28 cellular contexts compared by ENCODE assay signal in genomic region chr3:10462641-10463040, GRCh38. TPM values are rescaled to one million over a fixed set of nuclear protein-coding genes. Genes with fewer than 3 reads are reported as not detected.
"Had no signal": no experiment of that assay in that cellular context is flagged by ENCODE, and none has a peak within 500 bp of the region (broad histone marks: within the 10 kb centered on the region; RNA-seq: fewer than 3 reads in every experiment).

No MANE protein-coding gene starts in this region.

- H3K27me3 ChIP-seq: ovary, right lobe of liver, upper lobe of right lung had no signal

- H3K9me3 ChIP-seq: heart left ventricle, left lung, lower lobe of right lung, ovary, right lobe of liver, stomach, thoracic aorta, tibial artery, upper lobe of right lung had no signal

- H3K4me1 ChIP-seq: heart left ventricle, left lung, lower lobe of right lung, right lobe of liver, stomach, tibial artery, upper lobe of right lung had no signal

- H3K36me3 Mint-ChIP-seq: immature natural killer cell; naive thymus-derived CD8-positive, alpha-beta T cell; stimulated activated naive B cell treated with anti-CD40 and anti-IgM and Interleukin-4, amounts not matched to agents 10 μg/mL and 1 μg/mL and 100 μg/mL, for 72 hours had no signal

- DNase-seq: heart left ventricle; hypothalamus; immature natural killer cell; kidney; left colon; left lung; lower lobe of right lung; mammary epithelial cell; mesenchymal stem cell; naive thymus-derived CD8-positive, alpha-beta T cell; nucleus accumbens; ovary; right lobe of liver; stimulated activated CD4-positive, alpha-beta T cell treated with anti-CD3 and anti-CD28 coated beads, Interleukin-12 subunit alpha, Interleukin-12 subunit beta, amount 100 ng/mL, for 4 hours; stimulated activated CD4-positive, alpha-beta T cell treated with anti-CD3 and anti-CD28 coated beads, Interleukin-15, amount 100 ng/mL, for 24 hours; stimulated activated CD4-positive, alpha-beta T cell treated with anti-CD3 and anti-CD28 coated beads, Interleukin-2, amount 100 ng/mL, for 24 hours; stimulated activated CD4-positive, alpha-beta T cell treated with anti-CD3 and anti-CD28 coated beads, Interleukin-4, amount 100 ng/mL, for 1 hour; stimulated activated naive B cell treated with anti-CD40 and anti-IgM and Interleukin-4, amounts not matched to agents 10 μg/mL and 1 μg/mL and 100 μg/mL, for 72 hours; stimulated activated naive CD8-positive, alpha-beta T cell treated with anti-CD3 and anti-CD28 coated beads, Interleukin-15, Interleukin-2, amounts not matched to agents 100 U/mL and 50 U/mL, for 24 hours; stomach; tibial artery; trophoblast cell; upper lobe of right lung had no signal

- H3K36me3 ChIP-seq: heart left ventricle, left lung, lower lobe of right lung, ovary, right lobe of liver, stomach, thoracic aorta, tibial artery, upper lobe of right lung had no signal

- H3K27ac Mint-ChIP-seq: immature natural killer cell; nephron; progenitor cell of endocrine pancreas; stimulated activated naive B cell treated with anti-CD40 and anti-IgM and Interleukin-4, amounts not matched to agents 10 μg/mL and 1 μg/mL and 100 μg/mL, for 72 hours had no signal

- H3K4me3 Mint-ChIP-seq: immature natural killer cell; nephron; neural crest cell; stimulated activated naive B cell treated with anti-CD40 and anti-IgM and Interleukin-4, amounts not matched to agents 10 μg/mL and 1 μg/mL and 100 μg/mL, for 72 hours had no signal

- H3K4me3 ChIP-seq: heart left ventricle, left lung, lower lobe of right lung, ovary, right lobe of liver, skin epidermis, stomach, thoracic aorta, tibial artery, upper lobe of right lung had no signal

- ATAC-seq: heart left ventricle; left colon; left lung; lower lobe of right lung; naive thymus-derived CD8-positive, alpha-beta T cell; right lobe of liver; stimulated activated naive B cell treated with anti-CD40 and anti-IgM and Interleukin-4, amounts not matched to agents 10 μg/mL and 1 μg/mL and 100 μg/mL, for 72 hours; stimulated activated naive CD8-positive, alpha-beta T cell treated with anti-CD3 and anti-CD28 coated beads, Interleukin-15, Interleukin-2, amounts not matched to agents 100 U/mL and 50 U/mL, for 24 hours; upper lobe of right lung had no signal

- H3K27ac ChIP-seq: heart left ventricle, left lung, lower lobe of right lung, ovary, right lobe of liver, skin epidermis, stomach, thoracic aorta, tibial artery, upper lobe of right lung had no signal

- H3K9me3 Mint-ChIP-seq: immature natural killer cell, nephron, neural crest cell had no signal

- H3K4me1 Mint-ChIP-seq: immature natural killer cell, nephron, neural crest cell had no signal

RNA-seq across cellular contexts. Expression of gene ATP2B2, which starts 42.7 kb away (rescaled TPM):
- total RNA-seq: mammary epithelial cell; naive thymus-derived CD8-positive, alpha-beta T cell; thoracic aorta had no signal
- polyA plus RNA-seq: immature natural killer cell; mammary epithelial cell; naive thymus-derived CD8-positive, alpha-beta T cell had no signal
